In genomic region chr19:6071103-6071485, GRCh38 we compare ENCODE assay signal across 1 cellular context.
TF ChIP-seq lines count a peak whose summit lies in the region.

No MANE protein-coding gene starts in this region.

TF ChIP-seq in SK-N-SH treated with all-trans-retinoic acid at 6 μM for 48 hours, 23 proteins besides CTCF, POLR2A, EP300 and RAD21 (continued from another document):
- no peak for TF ChIP-seq ZFP3 (CRISPR knock-in tag; IDR thresholded peaks at IDR 0.05)
- TF ChIP-seq CSDC2 (CRISPR knock-in tag; IDR thresholded peaks at IDR 0.05) = no peak
- TF ChIP-seq ARNTL (CRISPR knock-in tag; IDR thresholded peaks at IDR 0.05; ENCODE audit: borderline replicate concordance, low read depth) = no peak
- no peak for TF ChIP-seq PPARA (CRISPR knock-in tag; IDR thresholded peaks at IDR 0.05; ENCODE audit: borderline replicate concordance)
